In the genomic region with DNA sequence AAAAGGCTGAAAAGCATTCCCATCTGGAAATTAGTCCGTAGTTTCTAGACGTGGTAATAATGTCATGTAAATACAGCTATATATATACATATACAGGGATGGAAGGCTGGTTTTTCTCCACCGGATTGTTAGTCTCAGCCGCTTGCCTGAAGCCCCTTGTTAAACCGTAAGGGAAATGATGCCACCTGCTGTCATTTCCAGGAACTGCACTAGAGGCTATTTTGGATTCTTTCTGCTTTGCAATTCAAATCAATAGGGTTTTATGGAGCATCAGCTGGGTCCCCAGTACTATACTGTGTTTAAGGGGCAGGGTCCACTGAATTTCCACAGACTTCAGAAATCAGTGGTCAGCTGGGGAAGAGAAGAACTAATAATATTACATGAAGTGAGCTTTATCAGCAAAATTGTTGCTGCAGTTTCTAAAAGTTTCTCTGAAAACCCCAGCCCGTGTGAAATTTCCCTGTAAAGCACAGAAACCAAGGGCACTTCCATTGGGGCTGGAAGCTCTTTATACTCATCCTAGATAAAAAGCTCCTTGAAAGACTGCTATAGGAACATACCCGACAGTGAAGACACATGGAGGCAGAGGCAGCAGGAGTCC, we compare ENCODE assay signal across 8 cellular contexts. TPM values are rescaled to one million over a fixed set of nuclear protein-coding genes. Genes with fewer than 3 reads are reported as not detected.
DNase-seq lines count a peak whose midpoint lies in the region; ATAC-seq, FAIRE-seq and TF ChIP-seq lines count a peak whose summit lies in the region.

No MANE protein-coding gene starts in this region.

- no peaks in the 10 kb centered on the region for H3K79me2 ChIP-seq in OCI-LY1 (ENCODE audit: insufficient read depth, low read length)

- H3K4me1 Mint-ChIP-seq in natural killer cell treated with Interleukin-12 subunit alpha and Interleukin-12 subunit beta and Interleukin-15 and Interleukin-18, amount 100 ng/mL, for 72 hours (ENCODE audit: low read depth in 2 of 2): peaks cover 9 to 11% of the 10 kb centered on the region in 2 donors

- ATAC-seq in A549: peak; percentile 60 to 82
- ATAC-seq in GM18502 (IDR thresholded peaks at IDR 0.05; ENCODE audit: poor library complexity, unreplicated experiment): peak; percentile 69
- ATAC-seq in esophagus mucosa: peak; percentile 61
- peak; percentile 66 to 73 for ATAC-seq in natural killer cell treated with Interleukin-12 subunit alpha and Interleukin-12 subunit beta and Interleukin-15 and Interleukin-18, amount 100 ng/mL, for 72 hours

- no peaks in the 10 kb centered on the region for H4K20me1 ChIP-seq in OCI-LY1 (ENCODE audit: insufficient read depth, low read length)

- WGBS in A549 (ENCODE audit: missing lambda C conversion rate): 17% methylated on average over 7 of the region's 7 CpGs

- no peak overlapping the region for H2AFZ ChIP-seq in OCI-LY1 (ENCODE audit: low read length)

- peaks cover 89% of the 10 kb centered on the region for H3K36me3 ChIP-seq in OCI-LY1 (ENCODE audit: insufficient read depth, low read length)

- H3K36me3 Mint-ChIP-seq in natural killer cell treated with Interleukin-12 subunit alpha and Interleukin-12 subunit beta and Interleukin-15 and Interleukin-18, amount 100 ng/mL, for 72 hours: peaks cover 5% of the 10 kb centered on the region

- no peaks in the 10 kb centered on the region for H3K27me3 ChIP-seq in OCI-LY1 (ENCODE audit: insufficient read depth, low read length)

- POLR2A ChIA-PET in A549 (lab: Yijun Ruan, JAX): no interaction called here

- no peaks in the 10 kb centered on the region for H3K9me3 Mint-ChIP-seq in natural killer cell treated with Interleukin-12 subunit alpha and Interleukin-12 subunit beta and Interleukin-15 and Interleukin-18, amount 100 ng/mL, for 72 hours

- no peak for TF ChIP-seq POLR2A in A549 (IDR thresholded peaks at IDR 0.05; ENCODE audit: low read length)

- no peak overlapping the region for H3K4me2 ChIP-seq in A549
- no peak overlapping the region for H3K4me2 ChIP-seq in OCI-LY1 (ENCODE audit: low read length)

- H3K4me3 ChIP-seq in A549 (no peak overlapping the region), OCI-LY1 (ENCODE audit: low read depth, low read length, poor library complexity, severe bottlenecking) (no peak overlapping the region)

- FAIRE-seq in A549 (lab: Jason Lieb, UNC): no peak

- H3K4me3 Mint-ChIP-seq in natural killer cell treated with Interleukin-12 subunit alpha and Interleukin-12 subunit beta and Interleukin-15 and Interleukin-18, amount 100 ng/mL, for 72 hours: no peak overlapping the region

- H3K4me1 ChIP-seq in A549 (peaks cover 2% of the 10 kb centered on the region; the same call in 2 of the 3 replicates), OCI-LY1 (ENCODE audit: insufficient read depth, low read length, severe bottlenecking) (peaks cover 16% of the 10 kb centered on the region)

- TF ChIP-seq EP300 in A549 (IDR thresholded peaks at IDR 0.05): no peak

- H3K9me2 ChIP-seq in OCI-LY1 (ENCODE audit: low read depth, low read length): no peaks in the 10 kb centered on the region

- CTCF ChIA-PET in A549 (lab: Yijun Ruan, JAX): interaction anchor here (0.5 to 4.3 kb wide), 61 partner anchors 10 to 628 kb away, joined by 3 to 115 read pairs (median 5); partner anchors contain the start of genes CREG1 and RCSD1

- peak; percentile 91 for TF ChIP-seq CTCF in A549 (IDR thresholded peaks at IDR 0.05)
- peak; percentile 90 for TF ChIP-seq CTCF in OCI-LY1 (IDR thresholded peaks at IDR 0.05; ENCODE audit: low read length)

- no peak overlapping the region for H3K9ac ChIP-seq in OCI-LY1 (ENCODE audit: low read length)

- no peaks in the 10 kb centered on the region for H3F3A ChIP-seq in OCI-LY1 (ENCODE audit: insufficient read depth, low read length)

- H3K27ac Mint-ChIP-seq in natural killer cell treated with Interleukin-12 subunit alpha and Interleukin-12 subunit beta and Interleukin-15 and Interleukin-18, amount 100 ng/mL, for 72 hours: peak overlapping the region in 1 of 2 donors; percentile 73

- H3K27me3 Mint-ChIP-seq in natural killer cell treated with Interleukin-12 subunit alpha and Interleukin-12 subunit beta and Interleukin-15 and Interleukin-18, amount 100 ng/mL, for 72 hours: no peaks in the 10 kb centered on the region

- peak; percentile 94 to 96 for TF ChIP-seq RAD21 in A549 (conservative IDR thresholded peaks at IDR 0.05 in 1 of 2, IDR thresholded peaks at IDR 0.05 in 1 of 2)

- H3K9me3 ChIP-seq in A549 (no peaks in the 10 kb centered on the region), OCI-LY1 (ENCODE audit: low read length) (no peaks in the 10 kb centered on the region)

- DNase-seq in A549 (ENCODE audit: low read depth in 1 of 2, low spot score in 1 of 2) (peak; percentile 76 to 78), HuH-7.5 (ENCODE audit: low spot score) (peak; percentile 51), activated T-cell treated with anti-CD3 and anti-CD28 coated beads for 1 hour (ENCODE audit: low read depth) (peak; percentile 74)
- DNase-seq in natural killer cell treated with Interleukin-12 subunit alpha and Interleukin-12 subunit beta and Interleukin-15 and Interleukin-18, amount 100 ng/mL, for 72 hours (ENCODE audit: low spot score): peak; percentile 82
- DNase-seq in stimulated activated naive CD4-positive, alpha-beta T cell treated with Interleukin-2 at 50 U/mL for 16 hours (lab: John Stamatoyannopoulos, UW): peak; percentile 63

- H3K27ac ChIP-seq in A549: no peak overlapping the region
- peak overlapping the region; percentile 52 for H3K27ac ChIP-seq in OCI-LY1 (ENCODE audit: low read depth, low read length, poor library complexity, severe bottlenecking)

TF ChIP-seq in A549, 52 proteins besides CTCF, POLR2A, EP300 and RAD21:
- TF ChIP-seq CHD2 (IDR thresholded peaks at IDR 0.05; ENCODE audit: low read length, partially characterized antibody) (no peak), SMC3 (IDR thresholded peaks at IDR 0.05) (peak; percentile 95), SREBF2 (IDR thresholded peaks at IDR 0.05) (no peak), FOSL2 (IDR thresholded peaks at IDR 0.05) (no peak), FOSL2 (CRISPR knock-in tag; IDR thresholded peaks at IDR 0.05) (no peak)

RNA-seq across cellular contexts. Expression of gene MPZL1, which starts 33.8 kb away (rescaled TPM):
- polyA plus RNA-seq in A549 (2011; rRNA removed) (178 and 204 TPM in 2 replicates), A549 (2017; fragmentation: RNase III; extraction: RNeasy Plus Mini Kit Qiagen cat#74134 plus additional on column Dnase treatment) (88.7 to 95.5 TPM (median 92.6 TPM) in 3 replicates)
- 40.2 and 53.1 TPM in 2 replicates for polyA plus RNA-seq in A549 (2012; cell fraction: cytosol; rRNA removed)
- polyA plus RNA-seq in A549 (2012; cell fraction: nucleus; rRNA removed): 37.9 and 44.6 TPM in 2 replicates
- polyA minus RNA-seq in A549 (2011; rRNA and poly(A)+ RNA removed): 82.6 and 85.5 TPM in 2 replicates
- total RNA-seq in esophagus mucosa: 97.5 TPM
- 10 to 100 TPM; 15.3 to 25.6 TPM for total RNA-seq in natural killer cell treated with Interleukin-12 subunit alpha and Interleukin-12 subunit beta and Interleukin-15 and Interleukin-18, amount 100 ng/mL, for 72 hours

RNA-seq across cellular contexts. Expression of gene RCSD1, which starts 58.0 kb away (rescaled TPM):
- 0.05 TPM in 1 of 2 replicates, not detected in the other for polyA plus RNA-seq in A549 (2011; rRNA removed)
- 0.01 TPM in 1 of 2 replicates, not detected in the other for polyA plus RNA-seq in A549 (2012; cell fraction: cytosol; rRNA removed)
- 0.01 TPM in 1 of 2 replicates, not detected in the other for polyA plus RNA-seq in A549 (2012; cell fraction: nucleus; rRNA removed)
- polyA plus RNA-seq in A549 (2017; fragmentation: RNase III; extraction: RNeasy Plus Mini Kit Qiagen cat#74134 plus additional on column Dnase treatment): 0.04 TPM in 1 of 3 replicates, not detected in the others
- polyA minus RNA-seq in A549 (2011; rRNA and poly(A)+ RNA removed): not detected in 2 replicates
- 2.4 TPM for total RNA-seq in esophagus mucosa
- total RNA-seq in natural killer cell treated with Interleukin-12 subunit alpha and Interleukin-12 subunit beta and Interleukin-15 and Interleukin-18, amount 100 ng/mL, for 72 hours: 10 to 100 TPM; 30.3 to 30.9 TPM
